Comparison of ENCODE assay signal across 8 cellular contexts in the genomic region with DNA sequence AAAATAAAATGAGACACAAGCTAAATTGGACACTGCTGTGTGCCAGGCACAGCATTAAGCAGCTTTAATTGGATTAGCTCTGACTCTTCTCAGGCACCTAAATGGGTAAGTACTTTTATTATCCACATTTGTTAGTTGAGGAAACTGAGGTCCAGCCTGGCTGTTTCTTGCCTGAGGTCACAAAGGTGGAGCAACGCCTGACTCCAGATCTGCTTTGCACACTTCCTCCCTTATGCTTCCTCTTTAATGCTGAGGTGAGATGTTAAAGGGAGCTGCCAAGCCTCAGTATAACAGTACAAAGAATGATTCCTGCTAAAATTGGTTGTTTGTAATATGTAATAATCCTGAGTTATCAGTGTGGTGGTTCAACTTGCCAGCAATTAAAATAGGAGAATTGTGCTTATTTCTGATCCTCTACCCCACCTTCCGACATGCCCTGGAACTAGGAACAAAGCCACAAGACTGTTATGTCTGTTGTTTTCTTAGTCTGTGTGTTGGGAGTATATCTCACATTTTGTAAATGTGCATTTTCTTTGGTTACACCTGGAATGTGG.
DNase-seq lines count a peak whose midpoint lies in the region; ATAC-seq and TF ChIP-seq lines count a peak whose summit lies in the region.

No MANE protein-coding gene starts in this region.

- peak overlapping the region; percentile 37 for H3K4me3 Mint-ChIP-seq in activated CD8-positive, alpha-beta memory T cell treated with anti-CD3 and anti-CD28 coated beads, Interleukin-2, amount 10 ng/mL, durations not matched to agents 7 days and 5 days
- H3K4me3 Mint-ChIP-seq in WTC11: peak overlapping the region; percentile 17; the same call in 1 of the 2 replicates

- H3K9me3 ChIP-seq in tibial artery: no peaks in the 10 kb centered on the region

- POLR2A ChIA-PET in WTC11 (lab: Charles Lee): interaction anchor here (1.4 to 4.8 kb wide), 2 partner anchors 74 kb away, joined by 3 to 37 read pairs; a partner anchor contains a TSS

- intact Hi-C loops in tibial artery (cut with DNase I; ENCODE audit: low total_unique reads): loop anchor here (5.0 to 10.0 kb wide), 2 partner anchors 72 to 86 kb away; a partner anchor contains a TSS

- no peaks in the 10 kb centered on the region for H3K27me3 ChIP-seq in tibial artery

- ATAC-seq in activated CD8-positive, alpha-beta memory T cell treated with anti-CD3 and anti-CD28 coated beads, Interleukin-2, amount 10 ng/mL, durations not matched to agents 7 days and 5 days: no peak
- ATAC-seq in WTC11: no peak
- no peak for ATAC-seq in HG02870 (IDR thresholded peaks at IDR 0.05; ENCODE audit: unreplicated experiment)

- no peaks in the 10 kb centered on the region for H3K36me3 ChIP-seq in tibial artery

- H3K4me3 ChIP-seq in tibial artery: peak overlapping the region; percentile 88 to 91

- H3K4me1 ChIP-seq in tibial artery: peaks cover 0 to 69% (median 41%) of the 10 kb centered on the region in 4 donors

- TF ChIP-seq CTCF in WTC11 (IDR thresholded peaks at IDR 0.05) (no peak), tibial artery (IDR thresholded peaks at IDR 0.05) (no peak), GM10266 (IDR thresholded peaks at IDR 0.05; ENCODE audit: control insufficient read depth, insufficient read depth, low read depth, missing control alignments) (no peak)

- H3K36me3 Mint-ChIP-seq in activated CD8-positive, alpha-beta memory T cell treated with anti-CD3 and anti-CD28 coated beads, Interleukin-2, amount 10 ng/mL, durations not matched to agents 7 days and 5 days: peaks cover 2% of the 10 kb centered on the region
- no peaks in the 10 kb centered on the region for H3K36me3 Mint-ChIP-seq in WTC11

- CTCF ChIA-PET in activated CD8-positive, alpha-beta memory T cell treated with anti-CD3 and anti-CD28 coated beads, Interleukin-2, amount 10 ng/mL, durations not matched to agents 7 days and 5 days (lab: Charles Lee): interaction anchor here (1.0 to 3.1 kb wide), 5 partner anchors 9 to 84 kb away, joined by 3 to 17 read pairs (median 3); a partner anchor contains a TSS
- CTCF ChIA-PET in WTC11 (lab: Charles Lee): interaction anchor here (1.2 to 2.1 kb wide), 2 partner anchors 74 to 87 kb away, joined by 3 to 7 read pairs; a partner anchor contains a TSS

- peaks cover 71% of the 10 kb centered on the region for H3K4me1 Mint-ChIP-seq in activated CD8-positive, alpha-beta memory T cell treated with anti-CD3 and anti-CD28 coated beads, Interleukin-2, amount 10 ng/mL, durations not matched to agents 7 days and 5 days
- H3K4me1 Mint-ChIP-seq in WTC11: peaks cover 81% of the 10 kb centered on the region

- peak overlapping the region; percentile 15 for H3K27ac Mint-ChIP-seq in activated CD8-positive, alpha-beta memory T cell treated with anti-CD3 and anti-CD28 coated beads, Interleukin-2, amount 10 ng/mL, durations not matched to agents 7 days and 5 days
- peak overlapping the region; percentile 95 for H3K27ac Mint-ChIP-seq in WTC11

- H3K27ac ChIP-seq in tibial artery: peak overlapping the region; percentile 92 to 94

- H3K9me3 Mint-ChIP-seq in activated CD8-positive, alpha-beta memory T cell treated with anti-CD3 and anti-CD28 coated beads, Interleukin-2, amount 10 ng/mL, durations not matched to agents 7 days and 5 days (ENCODE audit: low read depth): no peaks in the 10 kb centered on the region
- H3K9me3 Mint-ChIP-seq in WTC11: no peaks in the 10 kb centered on the region

- DNase-seq in activated CD8-positive, alpha-beta memory T cell treated with anti-CD3 and anti-CD28 coated beads, Interleukin-2, amount 10 ng/mL, durations not matched to agents 7 days and 5 days: no peak
- no peak for DNase-seq in activated CD8-positive, alpha-beta memory T cell treated with anti-CD3 and anti-CD28 coated beads for 24 hours
- DNase-seq in WTC11 (ENCODE audit: low spot score): no peak
- peak; percentile 57 for DNase-seq in islet precursor cell
- no peak for DNase-seq in tibial artery
- DNase-seq in ecto neural progenitor cell (ENCODE audit: low spot score): no peak
- DNase-seq in GM10266 (ENCODE audit: extremely low spot score): no peak

- no peaks in the 10 kb centered on the region for H3K27me3 Mint-ChIP-seq in activated CD8-positive, alpha-beta memory T cell treated with anti-CD3 and anti-CD28 coated beads, Interleukin-2, amount 10 ng/mL, durations not matched to agents 7 days and 5 days
- no peaks in the 10 kb centered on the region for H3K27me3 Mint-ChIP-seq in WTC11 (ENCODE audit: low read depth)

TF ChIP-seq in WTC11, 78 proteins besides CTCF, POLR2A, EP300 and RAD21:
- TF ChIP-seq, protein P1, sequence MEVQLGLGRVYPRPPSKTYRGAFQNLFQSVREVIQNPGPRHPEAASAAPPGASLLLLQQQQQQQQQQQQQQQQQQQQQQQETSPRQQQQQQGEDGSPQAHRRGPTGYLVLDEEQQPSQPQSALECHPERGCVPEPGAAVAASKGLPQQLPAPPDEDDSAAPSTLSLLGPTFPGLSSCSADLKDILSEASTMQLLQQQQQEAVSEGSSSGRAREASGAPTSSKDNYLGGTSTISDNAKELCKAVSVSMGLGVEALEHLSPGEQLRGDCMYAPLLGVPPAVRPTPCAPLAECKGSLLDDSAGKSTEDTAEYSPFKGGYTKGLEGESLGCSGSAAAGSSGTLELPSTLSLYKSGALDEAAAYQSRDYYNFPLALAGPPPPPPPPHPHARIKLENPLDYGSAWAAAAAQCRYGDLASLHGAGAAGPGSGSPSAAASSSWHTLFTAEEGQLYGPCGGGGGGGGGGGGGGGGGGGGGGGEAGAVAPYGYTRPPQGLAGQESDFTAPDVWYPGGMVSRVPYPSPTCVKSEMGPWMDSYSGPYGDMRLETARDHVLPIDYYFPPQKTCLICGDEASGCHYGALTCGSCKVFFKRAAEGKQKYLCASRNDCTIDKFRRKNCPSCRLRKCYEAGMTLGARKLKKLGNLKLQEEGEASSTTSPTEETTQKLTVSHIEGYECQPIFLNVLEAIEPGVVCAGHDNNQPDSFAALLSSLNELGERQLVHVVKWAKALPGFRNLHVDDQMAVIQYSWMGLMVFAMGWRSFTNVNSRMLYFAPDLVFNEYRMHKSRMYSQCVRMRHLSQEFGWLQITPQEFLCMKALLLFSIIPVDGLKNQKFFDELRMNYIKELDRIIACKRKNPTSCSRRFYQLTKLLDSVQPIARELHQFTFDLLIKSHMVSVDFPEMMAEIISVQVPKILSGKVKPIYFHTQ (CRISPR knock-in tag; IDR thresholded peaks at IDR 0.05): no peak
- TF ChIP-seq ELF4 (CRISPR knock-in tag; IDR thresholded peaks at IDR 0.05; ENCODE audit: low read depth): no peak
- TF ChIP-seq ZNF138 (CRISPR knock-in tag; conservative IDR thresholded peaks at IDR 0.05): no peak
- TF ChIP-seq, protein P2, sequence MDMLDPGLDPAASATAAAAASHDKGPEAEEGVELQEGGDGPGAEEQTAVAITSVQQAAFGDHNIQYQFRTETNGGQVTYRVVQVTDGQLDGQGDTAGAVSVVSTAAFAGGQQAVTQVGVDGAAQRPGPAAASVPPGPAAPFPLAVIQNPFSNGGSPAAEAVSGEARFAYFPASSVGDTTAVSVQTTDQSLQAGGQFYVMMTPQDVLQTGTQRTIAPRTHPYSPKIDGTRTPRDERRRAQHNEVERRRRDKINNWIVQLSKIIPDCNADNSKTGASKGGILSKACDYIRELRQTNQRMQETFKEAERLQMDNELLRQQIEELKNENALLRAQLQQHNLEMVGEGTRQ (CRISPR knock-in tag; IDR thresholded peaks at IDR 0.05): no peak
- no peak for TF ChIP-seq SOX15 (CRISPR knock-in tag; IDR thresholded peaks at IDR 0.05)
- no peak for TF ChIP-seq CREB1 (CRISPR knock-in tag; IDR thresholded peaks at IDR 0.05)
- TF ChIP-seq JUN (CRISPR knock-in tag; IDR thresholded peaks at IDR 0.05): no peak
- TF ChIP-seq, protein P3, sequence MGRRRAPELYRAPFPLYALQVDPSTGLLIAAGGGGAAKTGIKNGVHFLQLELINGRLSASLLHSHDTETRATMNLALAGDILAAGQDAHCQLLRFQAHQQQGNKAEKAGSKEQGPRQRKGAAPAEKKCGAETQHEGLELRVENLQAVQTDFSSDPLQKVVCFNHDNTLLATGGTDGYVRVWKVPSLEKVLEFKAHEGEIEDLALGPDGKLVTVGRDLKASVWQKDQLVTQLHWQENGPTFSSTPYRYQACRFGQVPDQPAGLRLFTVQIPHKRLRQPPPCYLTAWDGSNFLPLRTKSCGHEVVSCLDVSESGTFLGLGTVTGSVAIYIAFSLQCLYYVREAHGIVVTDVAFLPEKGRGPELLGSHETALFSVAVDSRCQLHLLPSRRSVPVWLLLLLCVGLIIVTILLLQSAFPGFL (CRISPR knock-in tag; IDR thresholded peaks at IDR 0.05; ENCODE audit: borderline replicate concordance): no peak
- TF ChIP-seq SP1 (CRISPR knock-in tag; conservative IDR thresholded peaks at IDR 0.05): no peak
- TF ChIP-seq, protein P4, sequence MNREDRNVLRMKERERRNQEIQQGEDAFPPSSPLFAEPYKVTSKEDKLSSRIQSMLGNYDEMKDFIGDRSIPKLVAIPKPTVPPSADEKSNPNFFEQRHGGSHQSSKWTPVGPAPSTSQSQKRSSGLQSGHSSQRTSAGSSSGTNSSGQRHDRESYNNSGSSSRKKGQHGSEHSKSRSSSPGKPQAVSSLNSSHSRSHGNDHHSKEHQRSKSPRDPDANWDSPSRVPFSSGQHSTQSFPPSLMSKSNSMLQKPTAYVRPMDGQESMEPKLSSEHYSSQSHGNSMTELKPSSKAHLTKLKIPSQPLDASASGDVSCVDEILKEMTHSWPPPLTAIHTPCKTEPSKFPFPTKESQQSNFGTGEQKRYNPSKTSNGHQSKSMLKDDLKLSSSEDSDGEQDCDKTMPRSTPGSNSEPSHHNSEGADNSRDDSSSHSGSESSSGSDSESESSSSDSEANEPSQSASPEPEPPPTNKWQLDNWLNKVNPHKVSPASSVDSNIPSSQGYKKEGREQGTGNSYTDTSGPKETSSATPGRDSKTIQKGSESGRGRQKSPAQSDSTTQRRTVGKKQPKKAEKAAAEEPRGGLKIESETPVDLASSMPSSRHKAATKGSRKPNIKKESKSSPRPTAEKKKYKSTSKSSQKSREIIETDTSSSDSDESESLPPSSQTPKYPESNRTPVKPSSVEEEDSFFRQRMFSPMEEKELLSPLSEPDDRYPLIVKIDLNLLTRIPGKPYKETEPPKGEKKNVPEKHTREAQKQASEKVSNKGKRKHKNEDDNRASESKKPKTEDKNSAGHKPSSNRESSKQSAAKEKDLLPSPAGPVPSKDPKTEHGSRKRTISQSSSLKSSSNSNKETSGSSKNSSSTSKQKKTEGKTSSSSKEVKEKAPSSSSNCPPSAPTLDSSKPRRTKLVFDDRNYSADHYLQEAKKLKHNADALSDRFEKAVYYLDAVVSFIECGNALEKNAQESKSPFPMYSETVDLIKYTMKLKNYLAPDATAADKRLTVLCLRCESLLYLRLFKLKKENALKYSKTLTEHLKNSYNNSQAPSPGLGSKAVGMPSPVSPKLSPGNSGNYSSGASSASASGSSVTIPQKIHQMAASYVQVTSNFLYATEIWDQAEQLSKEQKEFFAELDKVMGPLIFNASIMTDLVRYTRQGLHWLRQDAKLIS (CRISPR knock-in tag; IDR thresholded peaks at IDR 0.05; ENCODE audit: borderline replicate concordance): no peak
